8 cellular contexts compared by ENCODE assay signal in the genomic region with DNA sequence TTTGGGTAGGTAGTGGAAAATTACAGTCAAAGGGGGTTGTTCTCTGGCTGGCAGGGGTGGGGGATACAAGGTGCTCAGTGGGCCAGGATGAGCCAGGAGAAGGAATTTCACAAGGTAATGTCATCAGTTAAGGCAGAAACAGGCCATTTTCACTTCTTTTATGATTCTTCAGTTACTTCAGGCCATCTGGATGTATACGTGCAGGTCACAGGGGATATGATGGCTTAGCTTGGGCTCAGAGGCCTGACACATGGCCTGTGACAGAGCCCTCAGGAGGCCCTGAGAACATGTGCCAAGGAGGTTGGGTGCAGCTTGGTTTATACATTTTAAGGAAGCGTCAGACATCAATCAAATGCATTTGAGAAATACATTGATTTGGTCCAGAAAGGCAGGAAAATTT. TPM values are rescaled to one million over a fixed set of nuclear protein-coding genes. Genes with fewer than 3 reads are reported as not detected.
DNase-seq lines count a peak whose midpoint lies in the region; ATAC-seq, FAIRE-seq and TF ChIP-seq lines count a peak whose summit lies in the region.
"Not testable (repeated sequence)": the region's sequence is repeated elsewhere in the genome, so short reads cannot be mapped to it uniquely, and the experiment has no call there.

No MANE protein-coding gene starts in this region.

- H3K27me3 ChIP-seq in esophagus squamous epithelium = not testable (repeated sequence)

- intact Hi-C loops in esophagus squamous epithelium (cut with DNase I) = not testable (repeated sequence)

- not testable (repeated sequence) for H3K9me3 ChIP-seq in A549, esophagus squamous epithelium

- H3K9me3 Mint-ChIP-seq in IgD-negative memory B cell; T-helper 1 cell treated with Interleukin-12 subunit alpha and Interleukin-12 subunit beta and Interleukin-4 antibody, amounts not matched to agents 30 μg/mL and 1 μg/mL, for 36 hours; activated CD8-positive, alpha-beta memory T cell treated with anti-CD3 and anti-CD28 coated beads, Interleukin-2, amount 10 ng/mL, durations not matched to agents 7 days and 5 days (ENCODE audit: low read depth); activated naive CD8-positive, alpha-beta T cell treated with anti-CD3 and anti-CD28 coated beads, Interleukin-2, amount 50 U/mL, for 24 hours; natural killer cell treated with Interleukin-12 subunit alpha and Interleukin-12 subunit beta and Interleukin-15 and Interleukin-18, amount 100 ng/mL, for 72 hours; stimulated activated effector memory CD8-positive, alpha-beta T cell treated with anti-CD3 and anti-CD28 coated beads, Interleukin-12 subunit alpha, Interleukin-12 subunit beta, amount 100 ng/mL, for 72 hours: not testable (repeated sequence)

- not testable (repeated sequence) for TF ChIP-seq RAD21 in A549 (conservative IDR thresholded peaks at IDR 0.05 in 1 of 2, IDR thresholded peaks at IDR 0.05 in 1 of 2)

- H3K27ac ChIP-seq in A549 = peak overlapping the region; percentile 94 to 99
- H3K27ac ChIP-seq in esophagus squamous epithelium = peak overlapping the region; percentile 1 to 95 (median 55)

- H3K4me3 ChIP-seq in A549, esophagus squamous epithelium: not testable (repeated sequence)

- CTCF ChIA-PET in A549 (lab: Yijun Ruan, JAX) = interaction anchor here (3.4 kb wide), 1 partner anchor 157 kb away, joined by 13 read pairs; a partner anchor contains a TSS
- CTCF ChIA-PET in activated CD8-positive, alpha-beta memory T cell treated with anti-CD3 and anti-CD28 coated beads, Interleukin-2, amount 10 ng/mL, durations not matched to agents 7 days and 5 days (lab: Charles Lee) = interaction anchor here (0.9 to 1.4 kb wide), 3 partner anchors 62 to 156 kb away, joined by 4 read pairs; a partner anchor contains a TSS

- POLR2A ChIA-PET in A549 (lab: Yijun Ruan, JAX) = interaction anchor here (1.3 kb wide), 1 partner anchor 113 kb away, joined by 3 read pairs; no protein-coding TSS in a partner anchor

- DNase-seq in A549 (ENCODE audit: low read depth in 1 of 2, low spot score in 1 of 2); activated CD8-positive, alpha-beta memory T cell treated with anti-CD3 and anti-CD28 coated beads, Interleukin-2, amount 10 ng/mL, durations not matched to agents 7 days and 5 days; activated naive CD8-positive, alpha-beta T cell treated with anti-CD3 and anti-CD28 coated beads, Interleukin-2, amount 50 U/mL, for 24 hours; esophagus squamous epithelium (lab: John Stamatoyannopoulos, UW); natural killer cell treated with Interleukin-12 subunit alpha and Interleukin-12 subunit beta and Interleukin-15 and Interleukin-18, amount 100 ng/mL, for 72 hours (ENCODE audit: low spot score); stimulated activated effector memory CD8-positive, alpha-beta T cell treated with anti-CD3 and anti-CD28 coated beads, Interleukin-12 subunit alpha, Interleukin-12 subunit beta, amount 100 ng/mL, for 72 hours (ENCODE audit: low spot score in 2 of 2): not testable (repeated sequence)

- peak overlapping the region; percentile 84 to 90 (median 86) for H3K4me3 Mint-ChIP-seq in IgD-negative memory B cell
- H3K4me3 Mint-ChIP-seq in T-helper 1 cell treated with Interleukin-12 subunit alpha and Interleukin-12 subunit beta and Interleukin-4 antibody, amounts not matched to agents 30 μg/mL and 1 μg/mL, for 36 hours = peak overlapping the region; percentile 95
- H3K4me3 Mint-ChIP-seq in activated CD8-positive, alpha-beta memory T cell treated with anti-CD3 and anti-CD28 coated beads, Interleukin-2, amount 10 ng/mL, durations not matched to agents 7 days and 5 days = peak overlapping the region; percentile 81
- peak overlapping the region; percentile 81 for H3K4me3 Mint-ChIP-seq in activated naive CD8-positive, alpha-beta T cell treated with anti-CD3 and anti-CD28 coated beads, Interleukin-2, amount 50 U/mL, for 24 hours
- peak overlapping the region; percentile 82 for H3K4me3 Mint-ChIP-seq in natural killer cell treated with Interleukin-12 subunit alpha and Interleukin-12 subunit beta and Interleukin-15 and Interleukin-18, amount 100 ng/mL, for 72 hours
- peak overlapping the region; percentile 94 for H3K4me3 Mint-ChIP-seq in stimulated activated effector memory CD8-positive, alpha-beta T cell treated with anti-CD3 and anti-CD28 coated beads, Interleukin-12 subunit alpha, Interleukin-12 subunit beta, amount 100 ng/mL, for 72 hours

- not testable (repeated sequence) for TF ChIP-seq CTCF in A549 (IDR thresholded peaks at IDR 0.05); esophagus squamous epithelium (IDR thresholded peaks at IDR 0.05)

- H3K27ac Mint-ChIP-seq in IgD-negative memory B cell = peak overlapping the region; percentile 76 to 97 (median 92)
- peak overlapping the region; percentile 99 for H3K27ac Mint-ChIP-seq in T-helper 1 cell treated with Interleukin-12 subunit alpha and Interleukin-12 subunit beta and Interleukin-4 antibody, amounts not matched to agents 30 μg/mL and 1 μg/mL, for 36 hours
- H3K27ac Mint-ChIP-seq in activated CD8-positive, alpha-beta memory T cell treated with anti-CD3 and anti-CD28 coated beads, Interleukin-2, amount 10 ng/mL, durations not matched to agents 7 days and 5 days = peak overlapping the region; percentile 95
- H3K27ac Mint-ChIP-seq in activated naive CD8-positive, alpha-beta T cell treated with anti-CD3 and anti-CD28 coated beads, Interleukin-2, amount 50 U/mL, for 24 hours = peak overlapping the region; percentile 84
- peak overlapping the region; percentile 100 for H3K27ac Mint-ChIP-seq in natural killer cell treated with Interleukin-12 subunit alpha and Interleukin-12 subunit beta and Interleukin-15 and Interleukin-18, amount 100 ng/mL, for 72 hours
- peak overlapping the region; percentile 97 for H3K27ac Mint-ChIP-seq in stimulated activated effector memory CD8-positive, alpha-beta T cell treated with anti-CD3 and anti-CD28 coated beads, Interleukin-12 subunit alpha, Interleukin-12 subunit beta, amount 100 ng/mL, for 72 hours

- H3K4me2 ChIP-seq in A549 = not testable (repeated sequence)

- not testable (repeated sequence) for ATAC-seq in A549; activated CD8-positive, alpha-beta memory T cell treated with anti-CD3 and anti-CD28 coated beads, Interleukin-2, amount 10 ng/mL, durations not matched to agents 7 days and 5 days; activated naive CD8-positive, alpha-beta T cell treated with anti-CD3 and anti-CD28 coated beads, Interleukin-2, amount 50 U/mL, for 24 hours; natural killer cell treated with Interleukin-12 subunit alpha and Interleukin-12 subunit beta and Interleukin-15 and Interleukin-18, amount 100 ng/mL, for 72 hours; stimulated activated effector memory CD8-positive, alpha-beta T cell treated with anti-CD3 and anti-CD28 coated beads, Interleukin-12 subunit alpha, Interleukin-12 subunit beta, amount 100 ng/mL, for 72 hours

- not testable (repeated sequence) for H3K36me3 Mint-ChIP-seq in IgD-negative memory B cell; activated CD8-positive, alpha-beta memory T cell treated with anti-CD3 and anti-CD28 coated beads, Interleukin-2, amount 10 ng/mL, durations not matched to agents 7 days and 5 days; activated naive CD8-positive, alpha-beta T cell treated with anti-CD3 and anti-CD28 coated beads, Interleukin-2, amount 50 U/mL, for 24 hours (ENCODE audit: low read depth); natural killer cell treated with Interleukin-12 subunit alpha and Interleukin-12 subunit beta and Interleukin-15 and Interleukin-18, amount 100 ng/mL, for 72 hours
- H3K36me3 Mint-ChIP-seq in T-helper 1 cell treated with Interleukin-12 subunit alpha and Interleukin-12 subunit beta and Interleukin-4 antibody, amounts not matched to agents 30 μg/mL and 1 μg/mL, for 36 hours (ENCODE audit: low read depth) = peaks cover 10% of the 10 kb centered on the region
- H3K36me3 Mint-ChIP-seq in stimulated activated effector memory CD8-positive, alpha-beta T cell treated with anti-CD3 and anti-CD28 coated beads, Interleukin-12 subunit alpha, Interleukin-12 subunit beta, amount 100 ng/mL, for 72 hours = peaks cover 49% of the 10 kb centered on the region

- not testable (repeated sequence) for H3K36me3 ChIP-seq in esophagus squamous epithelium

- peaks cover 27 to 31% (median 30%) of the 10 kb centered on the region in 3 donors for H3K4me1 Mint-ChIP-seq in IgD-negative memory B cell
- H3K4me1 Mint-ChIP-seq in T-helper 1 cell treated with Interleukin-12 subunit alpha and Interleukin-12 subunit beta and Interleukin-4 antibody, amounts not matched to agents 30 μg/mL and 1 μg/mL, for 36 hours (ENCODE audit: low read depth) = peaks cover 58% of the 10 kb centered on the region
- H3K4me1 Mint-ChIP-seq in activated CD8-positive, alpha-beta memory T cell treated with anti-CD3 and anti-CD28 coated beads, Interleukin-2, amount 10 ng/mL, durations not matched to agents 7 days and 5 days = peaks cover 81% of the 10 kb centered on the region
- H3K4me1 Mint-ChIP-seq in activated naive CD8-positive, alpha-beta T cell treated with anti-CD3 and anti-CD28 coated beads, Interleukin-2, amount 50 U/mL, for 24 hours = peaks cover 74% of the 10 kb centered on the region
- H3K4me1 Mint-ChIP-seq in natural killer cell treated with Interleukin-12 subunit alpha and Interleukin-12 subunit beta and Interleukin-15 and Interleukin-18, amount 100 ng/mL, for 72 hours (ENCODE audit: low read depth in 2 of 2) = peaks cover 57 to 60% of the 10 kb centered on the region in 2 donors
- H3K4me1 Mint-ChIP-seq in stimulated activated effector memory CD8-positive, alpha-beta T cell treated with anti-CD3 and anti-CD28 coated beads, Interleukin-12 subunit alpha, Interleukin-12 subunit beta, amount 100 ng/mL, for 72 hours = peaks cover 69% of the 10 kb centered on the region

- 89% methylated on average over 2 of the region's 2 CpGs for WGBS in A549 (ENCODE audit: missing lambda C conversion rate)
- 86 to 90% methylated on average over 2 of the region's 2 CpGs for WGBS in esophagus squamous epithelium, 2 donors

- TF ChIP-seq EP300 in A549 (IDR thresholded peaks at IDR 0.05) = not testable (repeated sequence)

- H3K4me1 ChIP-seq in A549 = peaks cover 81% of the 10 kb centered on the region
- H3K4me1 ChIP-seq in esophagus squamous epithelium = peaks cover 39 to 90% (median 40%) of the 10 kb centered on the region in 3 donors

- TF ChIP-seq POLR2A in A549 (IDR thresholded peaks at IDR 0.05; ENCODE audit: low read length); esophagus squamous epithelium (IDR thresholded peaks at IDR 0.05): not testable (repeated sequence)

- not testable (repeated sequence) for H3K27me3 Mint-ChIP-seq in IgD-negative memory B cell; T-helper 1 cell treated with Interleukin-12 subunit alpha and Interleukin-12 subunit beta and Interleukin-4 antibody, amounts not matched to agents 30 μg/mL and 1 μg/mL, for 36 hours (ENCODE audit: low read depth); activated CD8-positive, alpha-beta memory T cell treated with anti-CD3 and anti-CD28 coated beads, Interleukin-2, amount 10 ng/mL, durations not matched to agents 7 days and 5 days; activated naive CD8-positive, alpha-beta T cell treated with anti-CD3 and anti-CD28 coated beads, Interleukin-2, amount 50 U/mL, for 24 hours; natural killer cell treated with Interleukin-12 subunit alpha and Interleukin-12 subunit beta and Interleukin-15 and Interleukin-18, amount 100 ng/mL, for 72 hours

- not testable (repeated sequence) for FAIRE-seq in A549 (lab: Jason Lieb, UNC)

RNA-seq across cellular contexts. Expression of a gene that starts 2.4 kb away (rescaled TPM):
- polyA plus RNA-seq in A549 (2011; rRNA removed) (127 and 182 TPM in 2 replicates), A549 (2017; fragmentation: RNase III; extraction: RNeasy Plus Mini Kit Qiagen cat#74134 plus additional on column Dnase treatment) (55.6 to 61.6 TPM (median 59.1 TPM) in 3 replicates), IgD-negative memory B cell (26.2 TPM)
- 64.8 and 76.2 TPM in 2 replicates for polyA plus RNA-seq in A549 (2012; cell fraction: cytosol; rRNA removed)
- 268 and 329 TPM in 2 replicates for polyA plus RNA-seq in A549 (2012; cell fraction: nucleus; rRNA removed)
- polyA minus RNA-seq in A549 (2011; rRNA and poly(A)+ RNA removed) = 331 and 462 TPM in 2 replicates
- total RNA-seq in activated CD8-positive, alpha-beta memory T cell treated with anti-CD3 and anti-CD28 coated beads, Interleukin-2, amount 10 ng/mL, durations not matched to agents 7 days and 5 days = 1,000 to 10,000 TPM in 1 of 2 experiments, 100 to 1,000 TPM in 1; 597 to 1,208 TPM
- total RNA-seq in esophagus squamous epithelium = 10 to 100 TPM; 56.1 to 67.9 (median 60.9) TPM
- 1,000 to 10,000 TPM; 1,259 to 2,425 TPM for total RNA-seq in natural killer cell treated with Interleukin-12 subunit alpha and Interleukin-12 subunit beta and Interleukin-15 and Interleukin-18, amount 100 ng/mL, for 72 hours

RNA-seq across cellular contexts. Expression of a gene that starts 38.1 kb away (rescaled TPM):
- 8.3 and 9.5 TPM in 2 replicates for polyA plus RNA-seq in A549 (2011; rRNA removed)
- 13.7 and 22.6 TPM in 2 replicates for polyA plus RNA-seq in A549 (2012; cell fraction: cytosol; rRNA removed)
- polyA plus RNA-seq in A549 (2012; cell fraction: nucleus; rRNA removed) = 75.4 and 89.8 TPM in 2 replicates
- polyA plus RNA-seq in A549 (2017; fragmentation: RNase III; extraction: RNeasy Plus Mini Kit Qiagen cat#74134 plus additional on column Dnase treatment) = 9.1 to 13.7 TPM (median 13.1 TPM) in 3 replicates
- 6.9 and 12.4 TPM in 2 replicates for polyA minus RNA-seq in A549 (2011; rRNA and poly(A)+ RNA removed)
- polyA plus RNA-seq in IgD-negative memory B cell = 2.7 TPM
- 1 to 10 TPM; 4.3 to 8.6 TPM for total RNA-seq in activated CD8-positive, alpha-beta memory T cell treated with anti-CD3 and anti-CD28 coated beads, Interleukin-2, amount 10 ng/mL, durations not matched to agents 7 days and 5 days
- 10 to 100 TPM in 1 of 4 donors, 1 to 10 TPM in 3; 5.7 to 11.4 (median 7.6) TPM for total RNA-seq in esophagus squamous epithelium
- total RNA-seq in natural killer cell treated with Interleukin-12 subunit alpha and Interleukin-12 subunit beta and Interleukin-15 and Interleukin-18, amount 100 ng/mL, for 72 hours = 10 to 100 TPM in 1 of 2 donors, 1 to 10 TPM in 1; 5.5 to 19.3 TPM

RNA-seq across cellular contexts. Expression of a gene that starts 38.2 kb away (rescaled TPM):
- polyA plus RNA-seq in A549 (2011; rRNA removed) (14.1 and 14.5 TPM in 2 replicates), A549 (2017; fragmentation: RNase III; extraction: RNeasy Plus Mini Kit Qiagen cat#74134 plus additional on column Dnase treatment) (24.0 to 26.2 TPM (median 24.7 TPM) in 3 replicates), IgD-negative memory B cell (31.6 TPM)
- 25.4 and 26.4 TPM in 2 replicates for polyA plus RNA-seq in A549 (2012; cell fraction: cytosol; rRNA removed)
- 118 and 137 TPM in 2 replicates for polyA plus RNA-seq in A549 (2012; cell fraction: nucleus; rRNA removed)
- polyA minus RNA-seq in A549 (2011; rRNA and poly(A)+ RNA removed) = 9.2 and 12.4 TPM in 2 replicates
- total RNA-seq in activated CD8-positive, alpha-beta memory T cell treated with anti-CD3 and anti-CD28 coated beads, Interleukin-2, amount 10 ng/mL, durations not matched to agents 7 days and 5 days = 10 to 100 TPM; 15.4 to 22.1 TPM
- 10 to 100 TPM in 3 of 4 donors, 1 to 10 TPM in 1; 8.7 to 18.7 (median 12.9) TPM for total RNA-seq in esophagus squamous epithelium
- total RNA-seq in natural killer cell treated with Interleukin-12 subunit alpha and Interleukin-12 subunit beta and Interleukin-15 and Interleukin-18, amount 100 ng/mL, for 72 hours = 10 to 100 TPM in 1 of 2 donors, 1 to 10 TPM in 1; 9.9 to 32.4 TPM

Comparison
In these comparisons a context has a peak if more than half of its experiments do, and no peak if none do; other contexts are left out.
1. RNA of a gene that starts 2.4 kb away (total RNA-seq): 1,259 to 2,425 TPM in natural killer cell treated with Interleukin-12 subunit alpha and Interleukin-12 subunit beta and Interleukin-15 and Interleukin-18, amount 100 ng/mL, for 72 hours and 597 to 1,208 TPM in activated CD8-positive, alpha-beta memory T cell treated with anti-CD3 and anti-CD28 coated beads, Interleukin-2, amount 10 ng/mL, durations not matched to agents 7 days and 5 days; 56.1 to 67.9 TPM in esophagus squamous epithelium; every median in the first group is over 4 times any median in the second.
2. Peak in every context shown above with its lines, with median percentiles within 50 percentile points of each other: H3K27ac Mint-ChIP-seq and H3K4me3 Mint-ChIP-seq.